In the genomic region with DNA sequence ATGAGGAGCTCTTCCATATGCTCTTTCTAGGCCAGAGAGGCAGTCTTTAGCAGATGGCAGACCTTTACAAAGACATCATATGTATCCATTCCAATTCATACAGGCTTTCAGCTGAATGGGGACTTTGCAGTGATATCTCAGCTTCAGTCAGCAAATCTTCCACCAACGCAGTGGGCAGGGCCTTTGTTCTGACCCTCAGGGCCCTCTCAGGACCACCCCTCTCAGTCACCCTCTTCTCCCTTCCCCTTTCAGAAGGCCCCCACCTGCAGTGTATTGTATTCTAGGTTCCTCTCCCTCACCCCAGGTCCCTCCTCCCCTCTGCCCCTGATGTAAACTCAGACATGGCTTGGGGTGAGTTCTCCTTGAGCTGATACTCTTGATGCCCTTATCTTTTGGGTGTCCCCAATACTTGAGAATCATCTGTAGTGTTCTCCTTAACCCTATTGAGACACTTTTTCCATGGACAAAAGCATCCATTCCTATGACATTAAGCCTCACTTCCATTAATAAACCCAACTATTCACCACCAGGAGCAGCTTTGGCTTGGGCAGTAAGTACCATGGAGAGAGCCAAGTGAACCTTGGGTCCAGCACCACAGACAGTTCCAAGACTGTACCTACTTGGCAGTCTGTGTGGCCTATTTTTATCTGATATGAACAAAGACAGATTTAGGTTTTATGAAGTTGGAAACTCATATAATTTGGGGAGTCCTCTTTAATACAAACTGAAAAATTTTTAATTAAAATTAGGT, we compare ENCODE assay signal across 9 cellular contexts.
DNase-seq lines count a peak whose midpoint lies in the region; ATAC-seq, FAIRE-seq and TF ChIP-seq lines count a peak whose summit lies in the region.
"Had no signal": no experiment of that assay in that cellular context is flagged by ENCODE, and none has a peak within 500 bp of the region (broad histone marks: within the 10 kb centered on the region; RNA-seq: fewer than 3 reads in every experiment).

No MANE protein-coding gene starts in this region.

- H3K27ac ChIP-seq in A549 = no peak overlapping the region
- H3K27ac ChIP-seq in astrocyte (ENCODE audit: low read depth, low read length) = no peak overlapping the region

- TF ChIP-seq EP300 in A549 (IDR thresholded peaks at IDR 0.05) = no peak

- ATAC-seq in A549 = peak; percentile 54 to 68; a peak in 1 of 6 replicates
- no peak for ATAC-seq in HG02870 (IDR thresholded peaks at IDR 0.05; ENCODE audit: unreplicated experiment)
- ATAC-seq in sciatic nerve = no peak
- ATAC-seq in HG03045 (IDR thresholded peaks at IDR 0.05; ENCODE audit: unreplicated experiment) = no peak

- H2AFZ ChIP-seq in astrocyte (ENCODE audit: low read depth, low read length) = no peak overlapping the region

- H3K4me3 Mint-ChIP-seq in astrocyte (ENCODE audit: unreplicated experiment) = no peak overlapping the region
- H3K4me3 Mint-ChIP-seq: CD14-positive monocyte had no signal

- H3K9me3 ChIP-seq in A549 (no peaks in the 10 kb centered on the region), astrocyte (ENCODE audit: insufficient read depth, low read depth, low read length) (no peaks in the 10 kb centered on the region)

- H3K79me2 ChIP-seq in astrocyte (ENCODE audit: insufficient read depth, low read length) = no peaks in the 10 kb centered on the region

- FAIRE-seq in A549 (lab: Jason Lieb, UNC) (no peak), astrocyte (lab: Jason Lieb, UNC) (peak; percentile 45)

- H3K9me3 Mint-ChIP-seq in astrocyte (ENCODE audit: unreplicated experiment) = peaks cover 3% of the 10 kb centered on the region
- H3K9me3 Mint-ChIP-seq: CD14-positive monocyte had no signal

- CTCF ChIA-PET in A549 (lab: Yijun Ruan, JAX) = interaction anchor here (1.3 to 13.4 kb wide), 4 partner anchors 7 to 629 kb away, joined by 3 to 141 read pairs (median 12); no protein-coding TSS in a partner anchor

- peaks cover 42% of the 10 kb centered on the region for H3K27me3 Mint-ChIP-seq in astrocyte (ENCODE audit: low read depth, unreplicated experiment)

- H3K36me3 ChIP-seq in astrocyte (ENCODE audit: insufficient read depth, low read length) = no peaks in the 10 kb centered on the region

- H3K4me3 ChIP-seq in A549 (no peak overlapping the region), astrocyte (ENCODE audit: insufficient read depth, low read depth, low read length) (no peak overlapping the region)

- no peak for TF ChIP-seq RAD21 in A549 (conservative IDR thresholded peaks at IDR 0.05 in 1 of 2, IDR thresholded peaks at IDR 0.05 in 1 of 2)

- no peak overlapping the region for H3K9ac ChIP-seq in astrocyte (ENCODE audit: low read length)

- peaks cover 29% of the 10 kb centered on the region for H3K27me3 ChIP-seq in astrocyte (ENCODE audit: insufficient read depth, low read length)

- no peaks in the 10 kb centered on the region for H3K36me3 Mint-ChIP-seq in astrocyte (ENCODE audit: low read depth, unreplicated experiment)
- H3K36me3 Mint-ChIP-seq: CD14-positive monocyte had no signal

- no peak for TF ChIP-seq POLR2A in A549 (IDR thresholded peaks at IDR 0.05; ENCODE audit: low read length)

- H3K27ac Mint-ChIP-seq in astrocyte (ENCODE audit: unreplicated experiment) = no peak overlapping the region
- H3K27ac Mint-ChIP-seq: CD14-positive monocyte had no signal

- no peaks in the 10 kb centered on the region for H3K4me1 Mint-ChIP-seq in astrocyte (ENCODE audit: low read depth, unreplicated experiment)
- H3K4me1 Mint-ChIP-seq: CD14-positive monocyte had no signal

- H4K20me1 ChIP-seq in astrocyte (ENCODE audit: insufficient read depth, low read length) = no peaks in the 10 kb centered on the region

- TF ChIP-seq CTCF in A549 (IDR thresholded peaks at IDR 0.05) = no peak
- TF ChIP-seq CTCF in astrocyte (IDR thresholded peaks at IDR 0.05; ENCODE audit: insufficient read depth, low read depth, low read length) = no peak

- DNase-seq in A549 (ENCODE audit: low read depth in 1 of 2, low spot score in 1 of 2) (peak in 1 of 2 experiments; percentile 26), HuH-7 (ENCODE audit: low spot score) (peak; percentile 20), astrocyte (ENCODE audit: low read depth) (peak; percentile 34), iPS-NIHi11 (ENCODE audit: low spot score) (peak; percentile 64), NCI-H510A (lab: John Stamatoyannopoulos, UW) (no peak), sciatic nerve (ENCODE audit: low spot score) (no peak)

- 0% methylated on average over 1 of the region's 1 CpG for WGBS in A549 (ENCODE audit: missing lambda C conversion rate)

- H3K4me2 ChIP-seq in A549 (no peak overlapping the region), astrocyte (ENCODE audit: low read length) (no peak overlapping the region)

- H3K4me1 ChIP-seq in A549 (no peaks in the 10 kb centered on the region), astrocyte (ENCODE audit: insufficient read depth, low read length) (no peaks in the 10 kb centered on the region)

- POLR2A ChIA-PET in A549 (lab: Yijun Ruan, JAX) = no interaction called here

- intact Hi-C loops in sciatic nerve (cut with DNase I) = no loop called here

TF ChIP-seq in A549, 52 proteins besides CTCF, POLR2A, EP300 and RAD21:
- no peak for TF ChIP-seq CBX2 (IDR thresholded peaks at IDR 0.05; ENCODE audit: borderline replicate concordance, low read depth)
- TF ChIP-seq EHMT2 (IDR thresholded peaks at IDR 0.05; ENCODE audit: low read depth) = peak; percentile 98
- TF ChIP-seq ZSCAN20 (CRISPR knock-in tag; IDR thresholded peaks at IDR 0.05) = 0 out of 2 replicates have a peak, but pooled peaks have one; percentile 58
- no peak for TF ChIP-seq RARB (CRISPR knock-in tag; IDR thresholded peaks at IDR 0.05)
- TF ChIP-seq EHF (CRISPR knock-in tag; IDR thresholded peaks at IDR 0.05) = 0 out of 2 replicates have a peak, but pooled peaks have one; percentile 26
- TF ChIP-seq, protein P1, sequence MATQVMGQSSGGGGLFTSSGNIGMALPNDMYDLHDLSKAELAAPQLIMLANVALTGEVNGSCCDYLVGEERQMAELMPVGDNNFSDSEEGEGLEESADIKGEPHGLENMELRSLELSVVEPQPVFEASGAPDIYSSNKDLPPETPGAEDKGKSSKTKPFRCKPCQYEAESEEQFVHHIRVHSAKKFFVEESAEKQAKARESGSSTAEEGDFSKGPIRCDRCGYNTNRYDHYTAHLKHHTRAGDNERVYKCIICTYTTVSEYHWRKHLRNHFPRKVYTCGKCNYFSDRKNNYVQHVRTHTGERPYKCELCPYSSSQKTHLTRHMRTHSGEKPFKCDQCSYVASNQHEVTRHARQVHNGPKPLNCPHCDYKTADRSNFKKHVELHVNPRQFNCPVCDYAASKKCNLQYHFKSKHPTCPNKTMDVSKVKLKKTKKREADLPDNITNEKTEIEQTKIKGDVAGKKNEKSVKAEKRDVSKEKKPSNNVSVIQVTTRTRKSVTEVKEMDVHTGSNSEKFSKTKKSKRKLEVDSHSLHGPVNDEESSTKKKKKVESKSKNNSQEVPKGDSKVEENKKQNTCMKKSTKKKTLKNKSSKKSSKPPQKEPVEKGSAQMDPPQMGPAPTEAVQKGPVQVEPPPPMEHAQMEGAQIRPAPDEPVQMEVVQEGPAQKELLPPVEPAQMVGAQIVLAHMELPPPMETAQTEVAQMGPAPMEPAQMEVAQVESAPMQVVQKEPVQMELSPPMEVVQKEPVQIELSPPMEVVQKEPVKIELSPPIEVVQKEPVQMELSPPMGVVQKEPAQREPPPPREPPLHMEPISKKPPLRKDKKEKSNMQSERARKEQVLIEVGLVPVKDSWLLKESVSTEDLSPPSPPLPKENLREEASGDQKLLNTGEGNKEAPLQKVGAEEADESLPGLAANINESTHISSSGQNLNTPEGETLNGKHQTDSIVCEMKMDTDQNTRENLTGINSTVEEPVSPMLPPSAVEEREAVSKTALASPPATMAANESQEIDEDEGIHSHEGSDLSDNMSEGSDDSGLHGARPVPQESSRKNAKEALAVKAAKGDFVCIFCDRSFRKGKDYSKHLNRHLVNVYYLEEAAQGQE (IDR thresholded peaks at IDR 0.05) = peak; percentile 97
- TF ChIP-seq, protein P2, sequence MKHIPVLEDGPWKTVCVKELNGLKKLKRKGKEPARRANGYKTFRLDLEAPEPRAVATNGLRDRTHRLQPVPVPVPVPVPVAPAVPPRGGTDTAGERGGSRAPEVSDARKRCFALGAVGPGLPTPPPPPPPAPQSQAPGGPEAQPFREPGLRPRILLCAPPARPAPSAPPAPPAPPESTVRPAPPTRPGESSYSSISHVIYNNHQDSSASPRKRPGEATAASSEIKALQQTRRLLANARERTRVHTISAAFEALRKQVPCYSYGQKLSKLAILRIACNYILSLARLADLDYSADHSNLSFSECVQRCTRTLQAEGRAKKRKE (CRISPR knock-in tag; IDR thresholded peaks at IDR 0.05; ENCODE audit: low read depth) = 0 out of 2 replicates have a peak, but pooled peaks have one; percentile 46
- no peak for TF ChIP-seq CHD2 (IDR thresholded peaks at IDR 0.05; ENCODE audit: low read length, partially characterized antibody)
- TF ChIP-seq NFE2L2 (conservative IDR thresholded peaks at IDR 0.05; ENCODE audit: low read length) = no peak
- no peak for TF ChIP-seq NPAS2 (CRISPR knock-in tag; IDR thresholded peaks at IDR 0.05; ENCODE audit: borderline replicate concordance)
- 0 out of 2 replicates have a peak, but pooled peaks have one; percentile 47 for TF ChIP-seq HOXB13 (CRISPR knock-in tag; IDR thresholded peaks at IDR 0.05; ENCODE audit: low read depth)
- TF ChIP-seq HOXB5 (CRISPR knock-in tag; IDR thresholded peaks at IDR 0.05) = peak; percentile 80; the same call in 1 of the 2 replicates

Comparison
In these comparisons a context has a peak if more than half of its experiments do, and no peak if none do; other contexts are left out.
1. ATAC-seq: peak in A549 (2 of 2); none in HG02870 (single experiment), sciatic nerve (single experiment) and HG03045 (single experiment).
2. DNase-seq: peak in HuH-7 (single experiment), astrocyte (single experiment) and iPS-NIHi11 (single experiment); none in NCI-H510A (single experiment) and sciatic nerve (single experiment).